Comparison of ENCODE assay signal across 8 cellular contexts in the genomic region with DNA sequence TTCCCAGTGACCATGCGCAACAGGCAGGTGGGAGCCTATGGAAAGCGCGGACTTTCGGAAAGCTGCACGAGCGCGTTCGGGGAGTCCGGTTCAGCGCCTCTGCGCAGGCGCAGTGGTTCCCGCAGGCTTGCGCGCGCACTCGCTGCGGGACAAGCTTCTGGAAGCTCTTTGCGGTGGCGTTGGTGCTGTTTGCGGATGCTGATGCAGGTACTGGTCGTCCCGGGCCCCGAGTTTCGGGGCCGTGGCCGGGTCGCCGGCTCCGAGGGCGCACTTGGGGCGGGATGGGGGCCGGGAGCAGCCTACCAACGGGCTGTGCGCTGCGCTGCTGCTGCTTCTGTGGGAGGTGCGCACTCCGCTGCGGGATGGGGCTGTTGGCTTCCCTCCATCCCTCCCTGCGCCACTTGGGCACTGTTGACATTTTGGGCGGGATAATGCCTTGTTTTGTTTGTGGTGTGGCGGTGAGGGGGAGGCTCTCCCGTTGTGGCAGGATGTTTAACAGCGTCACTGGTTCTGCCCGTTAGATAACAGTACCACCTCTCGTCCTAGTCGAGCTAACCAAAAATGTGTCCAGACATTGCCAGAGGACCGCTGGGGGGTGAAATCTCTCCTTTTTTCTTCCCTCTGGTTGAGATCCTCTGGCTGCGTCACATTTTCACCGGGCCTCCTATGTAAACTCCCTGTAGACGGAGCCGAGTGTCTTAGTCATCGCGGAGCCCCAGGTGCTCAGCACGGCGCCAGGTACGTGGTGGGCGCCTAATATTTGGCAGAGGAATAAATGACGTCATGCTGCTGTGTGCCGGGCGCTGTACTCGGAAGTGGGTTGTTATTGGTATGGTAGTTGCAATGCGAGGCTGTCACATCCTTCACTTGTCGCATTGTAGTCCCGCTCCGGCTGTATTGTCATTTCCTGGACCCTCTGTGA. TPM values are rescaled to one million over a fixed set of nuclear protein-coding genes. Genes with fewer than 3 reads are reported as not detected.
A peak's percentile ranks its signal among the peaks of the same experiment; 100 is the strongest.
DNase-seq lines count a peak whose midpoint lies in the region; ATAC-seq and TF ChIP-seq lines count a peak whose summit lies in the region.

A gene (plus strand): TSS at position 124 of the 922 bp plus-strand sequence. CDS start 2,217 bp downstream, outside the sequence.

- peak within 1 kb of the TSS; percentile 87 for H3K9ac ChIP-seq in iPS-20b (ENCODE audit: low read depth, low read length)

- peak within 1 kb of the TSS; percentile 2 for H3K27ac ChIP-seq in iPS-20b (ENCODE audit: low read length)
- H3K27ac ChIP-seq in gastrocnemius medialis, result peak within 1 kb of the TSS in 1 of 4 donors; percentile 19

- H3K27me3 ChIP-seq in iPS-20b (ENCODE audit: insufficient read depth, low read length) (no peaks in the 10 kb centered on the region), gastrocnemius medialis (peaks cover 0 to 6% (median 5%) of the 10 kb centered on the region in 3 donors)

- in situ Hi-C loops in gastrocnemius medialis (cut with MboI; ENCODE audit: low sequenced_read_pairs in 4 of 4), result no loop called here

- H3K4me3 ChIP-seq in cardiac fibroblast (replicated peaks in 1 of 2; ENCODE audit: low read depth in 2 of 2, low read length in 2 of 2) (peak within 1 kb of the TSS; percentile 71 to 86), iPS-20b (ENCODE audit: low read length) (peak within 1 kb of the TSS; percentile 83), gastrocnemius medialis (peak within 1 kb of the TSS; percentile 73 to 84 (median 75))

- H3K4me1 ChIP-seq in iPS-20b (ENCODE audit: insufficient read depth, low read length) (peaks cover 41% of the 10 kb centered on the region), gastrocnemius medialis (peaks cover 0 to 3% of the 10 kb centered on the region in 2 donors)

- H3K36me3 ChIP-seq in iPS-20b (ENCODE audit: insufficient read depth, low read depth, low read length) (peaks cover 23% of the 10 kb centered on the region), gastrocnemius medialis (no peaks in the 10 kb centered on the region)

- TF ChIP-seq CTCF in cardiac fibroblast (IDR thresholded peaks at IDR 0.05; ENCODE audit: low read depth, low read length) (no peak), gastrocnemius medialis (IDR thresholded peaks at IDR 0.05 in 4 of 5, conservative IDR thresholded peaks at IDR 0.05 in 1 of 5) (no peak)

- DNase-seq in NCI-H2029 treated with DMSO at 0.1 percent for 48 hours (lab: John Stamatoyannopoulos, UW), result peak; percentile 53
- peak; percentile 73 to 83 for DNase-seq in cardiac fibroblast (ENCODE audit: low read depth in 2 of 2)
- peak in 1 of 2 donors; percentile 39 for DNase-seq in gastrocnemius medialis

- ATAC-seq in GM19351 (IDR thresholded peaks at IDR 0.05; ENCODE audit: unreplicated experiment) (peak; percentile 53), gastrocnemius medialis (peak; percentile 50 to 55), HG02588 (IDR thresholded peaks at IDR 0.05; ENCODE audit: unreplicated experiment) (no peak), GM18517 (IDR thresholded peaks at IDR 0.05; ENCODE audit: unreplicated experiment) (no peak)
- peak; percentile 80 to 88 for ATAC-seq in activated CD4-positive, CD25-positive, alpha-beta regulatory T cell treated with anti-CD3 and anti-CD28 coated beads, Interleukin-2, amount 50 U/mL, for 24 hours

- no peaks in the 10 kb centered on the region for H3K9me3 ChIP-seq in iPS-20b (ENCODE audit: insufficient read depth, low read depth, low read length)
- H3K9me3 ChIP-seq in gastrocnemius medialis, result no peaks in the 10 kb centered on the region

- intact Hi-C loops in gastrocnemius medialis (cut with DNase I; ENCODE audit: low total_unique reads), result loop anchor here (1.0 kb wide), 1 partner anchor 41 kb away; a partner anchor contains a TSS

- TF ChIP-seq POLR2A in gastrocnemius medialis (IDR thresholded peaks at IDR 0.05), result no peak

RNA-seq across cellular contexts. Expression of the gene that starts here (rescaled TPM):
- total RNA-seq in gastrocnemius medialis, result under 1 TPM; 0.12 to 0.82 (median 0.21) TPM

Comparison
In these comparisons a context has a peak if more than half of its experiments do, and no peak if none do; other contexts are left out.
1. Peak in ATAC-seq and H3K4me3 ChIP-seq in gastrocnemius medialis; RNA of the gene not detected or under 1 TPM.
2. ATAC-seq: peak in GM19351 (single experiment) and activated CD4-positive, CD25-positive, alpha-beta regulatory T cell treated with anti-CD3 and anti-CD28 coated beads, Interleukin-2, amount 50 U/mL, for 24 hours (2 of 2); none in HG02588 (single experiment) and GM18517 (single experiment).
3. Peak in every context shown above with its lines, with median percentiles within 50 percentile points of each other: H3K4me3 ChIP-seq.